1 cellular context compared by ENCODE assay signal in genomic region chr16:27273670-27274522, GRCh38.
TF ChIP-seq lines count a peak whose summit lies in the region.

No MANE protein-coding gene starts in this region.

TF ChIP-seq in HepG2, 621 proteins besides CTCF, POLR2A, EP300 and RAD21 (continued from another document and continues in another):
- 0 out of 2 replicates have a peak, but pooled peaks have one; percentile 46 for TF ChIP-seq THYN1 (CRISPR knock-in tag; IDR thresholded peaks at IDR 0.05; ENCODE audit: borderline replicate concordance, low read depth)
- peak; percentile 51; the same call in 1 of the 2 replicates for TF ChIP-seq PRDM15 (CRISPR knock-in tag; IDR thresholded peaks at IDR 0.05)
- peak; percentile 27; the same call in 1 of the 2 replicates for TF ChIP-seq ZNF563 (CRISPR knock-in tag; IDR thresholded peaks at IDR 0.05)
- no peak for TF ChIP-seq ZNF772 (CRISPR knock-in tag; IDR thresholded peaks at IDR 0.05)
- TF ChIP-seq SP5 (CRISPR knock-in tag; IDR thresholded peaks at IDR 0.05; ENCODE audit: borderline replicate concordance, low read depth) = peak; percentile 65; the same call in 1 of the 2 replicates
- TF ChIP-seq MAFK (conservative IDR thresholded peaks at IDR 0.05 in 1 of 2, IDR thresholded peaks at IDR 0.05 in 1 of 2; ENCODE audit: low read length in 2 of 2) = peak; percentile 97 to 99
- TF ChIP-seq EHMT2 (IDR thresholded peaks at IDR 0.05; ENCODE audit: borderline replicate concordance, low read depth, low read length) = peak; percentile 66; the same call in 1 of the 2 replicates
- TF ChIP-seq ZNF138 (CRISPR knock-in tag; IDR thresholded peaks at IDR 0.05; ENCODE audit: low read depth) = no peak
- TF ChIP-seq HMG20A (CRISPR knock-in tag; IDR thresholded peaks at IDR 0.05; ENCODE audit: borderline replicate concordance) = peak; percentile 99
- no peak for TF ChIP-seq SAFB2 (CRISPR knock-in tag; IDR thresholded peaks at IDR 0.05; ENCODE audit: borderline replicate concordance, low read depth)
- no peak for TF ChIP-seq NFE2L1 (CRISPR knock-in tag; IDR thresholded peaks at IDR 0.05; ENCODE audit: borderline replicate concordance)
- TF ChIP-seq ZNF780A (CRISPR knock-in tag; IDR thresholded peaks at IDR 0.05) = no peak
- 0 out of 2 replicates have a peak, but pooled peaks have one; percentile 62 for TF ChIP-seq SNAPC5 (CRISPR knock-in tag; IDR thresholded peaks at IDR 0.05; ENCODE audit: borderline replicate concordance)
- peak; percentile 46; the same call in 1 of the 2 replicates for TF ChIP-seq ARNTL (CRISPR knock-in tag; IDR thresholded peaks at IDR 0.05)
- peak; percentile 86 for TF ChIP-seq ZNF335 (CRISPR knock-in tag; IDR thresholded peaks at IDR 0.05)
- peak; percentile 78; the same call in 1 of the 2 replicates for TF ChIP-seq SIN3A (IDR thresholded peaks at IDR 0.05; ENCODE audit: borderline replicate concordance, low read depth, low read length)
- TF ChIP-seq ZNF225 (CRISPR knock-in tag; IDR thresholded peaks at IDR 0.05) = no peak
- 0 out of 2 replicates have a peak, but pooled peaks have one; percentile 47 for TF ChIP-seq CENPBD1 (CRISPR knock-in tag; IDR thresholded peaks at IDR 0.05; ENCODE audit: borderline replicate concordance, low read depth)
- no peak for TF ChIP-seq HNRNPUL1 (IDR thresholded peaks at IDR 0.05; ENCODE audit: low read depth, low read length)
- TF ChIP-seq ATF2 (CRISPR knock-in tag; IDR thresholded peaks at IDR 0.05) = peak; percentile 89
- peak; percentile 25 for TF ChIP-seq ZEB1 (IDR thresholded peaks at IDR 0.05; ENCODE audit: insufficient replicate concordance, low read depth)
- no peak for TF ChIP-seq EEA1 (CRISPR knock-in tag; IDR thresholded peaks at IDR 0.05; ENCODE audit: borderline replicate concordance)
- TF ChIP-seq CEBPG (CRISPR knock-in tag; IDR thresholded peaks at IDR 0.05) = peak; percentile 71
- peak; percentile 83 for TF ChIP-seq MIER2 (CRISPR knock-in tag; IDR thresholded peaks at IDR 0.05)
- no peak for TF ChIP-seq ATF5 (CRISPR knock-in tag; IDR thresholded peaks at IDR 0.05; ENCODE audit: low read depth)
- TF ChIP-seq NCOR1 (IDR thresholded peaks at IDR 0.05; ENCODE audit: borderline replicate concordance, low read length) = peak; percentile 100
- TF ChIP-seq ZNF713 (CRISPR knock-in tag; IDR thresholded peaks at IDR 0.05) = no peak
- peak; percentile 91 for TF ChIP-seq ZBTB7A (CRISPR knock-in tag; IDR thresholded peaks at IDR 0.05)
- TF ChIP-seq HNRNPH1 (optimal IDR thresholded peaks at IDR 0.05; ENCODE audit: low read depth, low read length) = no peak
- peak; percentile 95 for TF ChIP-seq ERF (CRISPR knock-in tag; IDR thresholded peaks at IDR 0.05)
- TF ChIP-seq NFYC (CRISPR knock-in tag; IDR thresholded peaks at IDR 0.05) = no peak; the same call in 1 of the 2 replicates
- TF ChIP-seq MAX (IDR thresholded peaks at IDR 0.05) = peak; percentile 85
- TF ChIP-seq PRMT3 (CRISPR knock-in tag; IDR thresholded peaks at IDR 0.05; ENCODE audit: borderline replicate concordance, low read depth) = no peak
- TF ChIP-seq ZNF264 (CRISPR knock-in tag; IDR thresholded peaks at IDR 0.05) = peak; percentile 96
- TF ChIP-seq MAFF (IDR thresholded peaks at IDR 0.05; ENCODE audit: low read depth, low read length) = peak; percentile 96
- peak; percentile 96 for TF ChIP-seq ASH2L (IDR thresholded peaks at IDR 0.05; ENCODE audit: insufficient read length, low read depth, low read length)
- TF ChIP-seq ZNF670 (CRISPR knock-in tag; IDR thresholded peaks at IDR 0.05; ENCODE audit: borderline replicate concordance) = peak; percentile 84; the same call in 1 of the 2 replicates
- no peak for TF ChIP-seq E2F5 (CRISPR knock-in tag; conservative IDR thresholded peaks at IDR 0.05)
- TF ChIP-seq PRDM10 (CRISPR knock-in tag; IDR thresholded peaks at IDR 0.05; ENCODE audit: low read depth) = peak; percentile 65; the same call in 1 of the 2 replicates
- TF ChIP-seq PHF5A (CRISPR knock-in tag; IDR thresholded peaks at IDR 0.05; ENCODE audit: low read depth, unreplicated experiment) = peak; percentile 94
- TF ChIP-seq ZNF329 (CRISPR knock-in tag; IDR thresholded peaks at IDR 0.05; ENCODE audit: low read depth) = 0 out of 2 replicates have a peak, but pooled peaks have one; percentile 22
- TF ChIP-seq GTF2F1 (IDR thresholded peaks at IDR 0.05; ENCODE audit: low read length) = 0 out of 2 replicates have a peak, but pooled peaks have one; percentile 14
- no peak for TF ChIP-seq YY1 (IDR thresholded peaks at IDR 0.05; ENCODE audit: insufficient read depth, insufficient replicate concordance, low read depth, low read length)
- TF ChIP-seq ZNF180 (CRISPR knock-in tag; IDR thresholded peaks at IDR 0.05; ENCODE audit: borderline replicate concordance, low read depth) = no peak
- TF ChIP-seq ZNF331 (CRISPR knock-in tag; IDR thresholded peaks at IDR 0.05) = peak; percentile 93
- TF ChIP-seq FOXJ3 (CRISPR knock-in tag; IDR thresholded peaks at IDR 0.05; ENCODE audit: borderline replicate concordance) = peak; percentile 97
- no peak for TF ChIP-seq ZNF251 (CRISPR knock-in tag; IDR thresholded peaks at IDR 0.05)
- TF ChIP-seq ZNF777 (CRISPR knock-in tag; IDR thresholded peaks at IDR 0.05) = no peak
- TF ChIP-seq NFKBIZ (CRISPR knock-in tag; IDR thresholded peaks at IDR 0.05) = peak; percentile 92; the same call in 1 of the 2 replicates
- peak; percentile 67 for TF ChIP-seq ZNF337 (CRISPR knock-in tag; IDR thresholded peaks at IDR 0.05; ENCODE audit: borderline replicate concordance, low read depth)
- no peak for TF ChIP-seq NBN (conservative IDR thresholded peaks at IDR 0.05)
- no peak for TF ChIP-seq ATAD3A (CRISPR knock-in tag; IDR thresholded peaks at IDR 0.05)
- TF ChIP-seq PHF20 (CRISPR knock-in tag; IDR thresholded peaks at IDR 0.05) = peak; percentile 42; the same call in 1 of the 2 replicates
- TF ChIP-seq ZNF687 (CRISPR knock-in tag; IDR thresholded peaks at IDR 0.05) = no peak
- TF ChIP-seq FOXO1 (CRISPR knock-in tag; IDR thresholded peaks at IDR 0.05) = peak; percentile 92
